8 cellular contexts compared by ENCODE assay signal in genomic region chr18:80034852-80035406, GRCh38. TPM values are rescaled to one million over a fixed set of nuclear protein-coding genes. Genes with fewer than 3 reads are reported as not detected.
A peak's percentile ranks its signal among the peaks of the same experiment; 100 is the strongest.
DNase-seq lines count a peak whose midpoint lies in the region; ATAC-seq and TF ChIP-seq lines count a peak whose summit lies in the region.

No MANE protein-coding gene starts in this region.

- peaks cover 56% of the 10 kb centered on the region for H3K36me3 Mint-ChIP-seq in activated T-cell treated with anti-CD3 and anti-CD28 coated beads, Interleukin-2, amount 50 U/mL, for 24 hours (ENCODE audit: low read depth)
- peaks cover 9% of the 10 kb centered on the region for H3K36me3 Mint-ChIP-seq in activated naive CD8-positive, alpha-beta T cell treated with anti-CD3 and anti-CD28 coated beads, Interleukin-2, amount 10 ng/mL, durations not matched to agents 7 days and 5 days

- H3K9me3 Mint-ChIP-seq in activated T-cell treated with anti-CD3 and anti-CD28 coated beads, Interleukin-2, amount 50 U/mL, for 24 hours, result peaks cover 3% of the 10 kb centered on the region
- no peaks in the 10 kb centered on the region for H3K9me3 Mint-ChIP-seq in activated naive CD8-positive, alpha-beta T cell treated with anti-CD3 and anti-CD28 coated beads, Interleukin-2, amount 10 ng/mL, durations not matched to agents 7 days and 5 days

- peaks cover 7% of the 10 kb centered on the region for H3K36me3 ChIP-seq in thoracic aorta

- TF ChIP-seq CTCF in thoracic aorta (IDR thresholded peaks at IDR 0.05), result no peak

- H3K4me1 ChIP-seq in thoracic aorta (ENCODE audit: control insufficient read depth in 1 of 2, low read depth in 2 of 2), result peaks cover 0 to 11% of the 10 kb centered on the region in 2 donors

- H3K9me3 ChIP-seq in thoracic aorta, result no peaks in the 10 kb centered on the region

- H3K27me3 ChIP-seq in layer of hippocampus (ENCODE audit: control insufficient read depth, insufficient read depth, low read length) (no peaks in the 10 kb centered on the region), thoracic aorta (replicated peaks; ENCODE audit: insufficient read depth) (no peaks in the 10 kb centered on the region)

- H3K4me3 Mint-ChIP-seq in activated T-cell treated with anti-CD3 and anti-CD28 coated beads, Interleukin-2, amount 50 U/mL, for 24 hours, result peak overlapping the region; percentile 90
- peak overlapping the region; percentile 86 for H3K4me3 Mint-ChIP-seq in activated naive CD8-positive, alpha-beta T cell treated with anti-CD3 and anti-CD28 coated beads, Interleukin-2, amount 10 ng/mL, durations not matched to agents 7 days and 5 days

- no peaks in the 10 kb centered on the region for H3K27me3 Mint-ChIP-seq in activated T-cell treated with anti-CD3 and anti-CD28 coated beads, Interleukin-2, amount 50 U/mL, for 24 hours
- H3K27me3 Mint-ChIP-seq in activated naive CD8-positive, alpha-beta T cell treated with anti-CD3 and anti-CD28 coated beads, Interleukin-2, amount 10 ng/mL, durations not matched to agents 7 days and 5 days, result peaks cover 2% of the 10 kb centered on the region

- H3K27ac Mint-ChIP-seq in activated T-cell treated with anti-CD3 and anti-CD28 coated beads, Interleukin-2, amount 50 U/mL, for 24 hours, result peak overlapping the region; percentile 95
- H3K27ac Mint-ChIP-seq in activated naive CD8-positive, alpha-beta T cell treated with anti-CD3 and anti-CD28 coated beads, Interleukin-2, amount 10 ng/mL, durations not matched to agents 7 days and 5 days, result peak overlapping the region; percentile 72

- ATAC-seq in activated naive CD8-positive, alpha-beta T cell treated with anti-CD3 and anti-CD28 coated beads, Interleukin-2, amount 10 ng/mL, durations not matched to agents 7 days and 5 days (ENCODE audit: low read depth), result no peak
- ATAC-seq in thoracic aorta (ENCODE audit: insufficient number of reproducible peaks, low FRiP score, low read depth), result no peak
- no peak for ATAC-seq in GM18520 (IDR thresholded peaks at IDR 0.05; ENCODE audit: unreplicated experiment)

- H3K27ac ChIP-seq in layer of hippocampus (ENCODE audit: low read depth, low read length) (peak overlapping the region; percentile 77), thoracic aorta (peak overlapping the region; percentile 75 to 80)

- POLR2A ChIA-PET in activated naive CD8-positive, alpha-beta T cell treated with anti-CD3 and anti-CD28 coated beads, Interleukin-2, amount 10 ng/mL, durations not matched to agents 7 days and 5 days (lab: Charles Lee), result interaction anchor here (1.2 to 3.1 kb wide), 3 partner anchors 47 to 83 kb away, joined by 3 to 15 read pairs (median 8); partner anchors contain the start of genes ADNP2, SLC66A2 and TXNL4A

- no peak for DNase-seq in activated T-cell treated with anti-CD3 and anti-CD28 coated beads, Interleukin-2, amount 50 U/mL, for 24 hours
- DNase-seq in activated T-cell treated with anti-CD3 and anti-CD28 coated beads, Interleukin-2, amount 50 U/mL, for 1 hour, result no peak
- no peak for DNase-seq in activated naive CD8-positive, alpha-beta T cell treated with anti-CD3 and anti-CD28 coated beads, Interleukin-2, amount 10 ng/mL, durations not matched to agents 7 days and 5 days
- DNase-seq in thoracic aorta (ENCODE audit: low spot score) (no peak), globus pallidus (ENCODE audit: low spot score) (no peak), DMS114 treated with DMSO at 0.1 percent for 48 hours (lab: John Stamatoyannopoulos, UW; ENCODE audit: unreplicated experiment) (no peak)

- peak overlapping the region; percentile 92 for H3K4me3 ChIP-seq in thoracic aorta

- peaks cover 33% of the 10 kb centered on the region for H3K4me1 Mint-ChIP-seq in activated T-cell treated with anti-CD3 and anti-CD28 coated beads, Interleukin-2, amount 50 U/mL, for 24 hours (ENCODE audit: low read depth)
- peaks cover 18% of the 10 kb centered on the region for H3K4me1 Mint-ChIP-seq in activated naive CD8-positive, alpha-beta T cell treated with anti-CD3 and anti-CD28 coated beads, Interleukin-2, amount 10 ng/mL, durations not matched to agents 7 days and 5 days

RNA-seq across cellular contexts. Expression of gene RBFA, which starts 0.7 kb away (rescaled TPM):
- total RNA-seq in activated naive CD8-positive, alpha-beta T cell treated with anti-CD3 and anti-CD28 coated beads, Interleukin-2, amount 10 ng/mL, durations not matched to agents 7 days and 5 days, result 10 to 100 TPM; 21.2 to 22.1 TPM
- total RNA-seq in thoracic aorta, result 10 to 100 TPM; 21.7 to 37.5 TPM

RNA-seq across cellular contexts. Expression of gene TXNL4A, which starts 46.6 kb away (rescaled TPM):
- 100 to 1,000 TPM; 106 to 107 TPM for total RNA-seq in activated naive CD8-positive, alpha-beta T cell treated with anti-CD3 and anti-CD28 coated beads, Interleukin-2, amount 10 ng/mL, durations not matched to agents 7 days and 5 days
- total RNA-seq in thoracic aorta, result 10 to 100 TPM; 12.0 to 31.5 TPM
